Comparison of ENCODE assay signal across 16 cellular contexts in genomic region chr14:29217813-29218450, GRCh38.
DNase-seq lines count a peak whose midpoint lies in the region; ATAC-seq and TF ChIP-seq lines count a peak whose summit lies in the region.
"Had no signal": no experiment of that assay in that cellular context is flagged by ENCODE, and none has a peak within 500 bp of the region (broad histone marks: within the 10 kb centered on the region; RNA-seq: fewer than 3 reads in every experiment).

No MANE protein-coding gene starts in this region.

- no peaks in the 10 kb centered on the region for H3K36me3 ChIP-seq in neural cell (ENCODE audit: insufficient read depth, low read length)
- H3K36me3 ChIP-seq: BLaER1 had no signal

- no peaks in the 10 kb centered on the region for H3K9me2 ChIP-seq in neural cell (ENCODE audit: insufficient read depth, low read length)

- no peaks in the 10 kb centered on the region for H3K27me3 ChIP-seq in neural cell (ENCODE audit: insufficient read depth, low read depth, low read length)
- H3K27me3 ChIP-seq: BLaER1 had no signal

- H3K4me3 ChIP-seq in choroid plexus epithelial cell (ENCODE audit: low read depth, low read length) (no peak overlapping the region), neural cell (ENCODE audit: low read length) (peak overlapping the region; percentile 36)
- H3K4me3 ChIP-seq: BLaER1, GM23248, K562 had no signal

- H4K20me1 ChIP-seq in neural cell (ENCODE audit: insufficient read depth): no peaks in the 10 kb centered on the region
- H4K20me1 ChIP-seq: BLaER1 had no signal

- peak overlapping the region; percentile 93 for H3K27ac ChIP-seq in neural cell (ENCODE audit: low read length)
- H3K27ac ChIP-seq: 22Rv1, BLaER1, GM23248 had no signal

- H3K9me3 ChIP-seq in neural cell (ENCODE audit: low read length): no peaks in the 10 kb centered on the region
- H3K9me3 ChIP-seq: BLaER1 had no signal

- peak overlapping the region; percentile 57 for H3K9ac ChIP-seq in neural cell (ENCODE audit: low read length)
- H3K9ac ChIP-seq: BLaER1, GM23248 had no signal

- peaks cover 58% of the 10 kb centered on the region for H3K79me2 ChIP-seq in neural cell (replicated peaks; ENCODE audit: insufficient read depth, low read length)

- H2AFZ ChIP-seq in neural cell (ENCODE audit: low read depth, low read length): no peak overlapping the region
- H2AFZ ChIP-seq: GM23248 had no signal

- no peaks in the 10 kb centered on the region for H3F3A ChIP-seq in neural cell (ENCODE audit: insufficient read depth, low read length, poor library complexity, severe bottlenecking)

- H3K4me2 ChIP-seq in neural cell (ENCODE audit: low read length): peak overlapping the region; percentile 50
- H3K4me2 ChIP-seq: BLaER1 had no signal

- DNase-seq in NCI-H1092 treated with DMSO at 0.1 percent for 48 hours (lab: John Stamatoyannopoulos, UW) (peak; percentile 46), NCI-H1092 (lab: John Stamatoyannopoulos, UW) (no peak), NCI-H345 treated with DMSO at 0.1 percent for 48 hours (lab: John Stamatoyannopoulos, UW; ENCODE audit: unreplicated experiment) (peak; percentile 37), choroid plexus epithelial cell (ENCODE audit: low read depth) (peak; percentile 70), dermis blood vessel endothelial cell (no peak)
- DNase-seq: GM23248, NCI-H1048, NCI-H2029, NCI-H510A, T-cell had no signal

- TF ChIP-seq EP300 in neural cell (conservative IDR thresholded peaks at IDR 0.05; ENCODE audit: poor library complexity, severe bottlenecking): no peak

- no peak for TF ChIP-seq CTCF in choroid plexus epithelial cell (conservative IDR thresholded peaks at IDR 0.05; ENCODE audit: low read depth, low read length)
- TF ChIP-seq CTCF in neural cell (IDR thresholded peaks at IDR 0.05; ENCODE audit: poor library complexity, severe bottlenecking): no peak

- no peak for ATAC-seq in HG02884 (IDR thresholded peaks at IDR 0.05; ENCODE audit: unreplicated experiment)
- ATAC-seq in HG02885 (IDR thresholded peaks at IDR 0.05; ENCODE audit: poor library complexity, unreplicated experiment): no peak
- ATAC-seq: K562, T-cell had no signal

- TF ChIP-seq RAD21 in neural cell (conservative IDR thresholded peaks at IDR 0.05): no peak

TF ChIP-seq in neural cell, 6 proteins besides CTCF, POLR2A, EP300 and RAD21:
- TF ChIP-seq MXI1 (conservative IDR thresholded peaks at IDR 0.05; ENCODE audit: poor library complexity, severe bottlenecking) (no peak), POLR2AphosphoS5 (IDR thresholded peaks at IDR 0.05) (peak; percentile 8)

Comparison
In these comparisons a context has a peak if more than half of its experiments do, and no peak if none do; other contexts are left out.
1. DNase-seq: peak in NCI-H1092 treated with DMSO at 0.1 percent for 48 hours (single experiment), NCI-H345 treated with DMSO at 0.1 percent for 48 hours (single experiment) and choroid plexus epithelial cell (single experiment); none in NCI-H1092 (single experiment) and dermis blood vessel endothelial cell (single experiment).